Comparison of ENCODE assay signal across 16 cellular contexts in the genomic region with DNA sequence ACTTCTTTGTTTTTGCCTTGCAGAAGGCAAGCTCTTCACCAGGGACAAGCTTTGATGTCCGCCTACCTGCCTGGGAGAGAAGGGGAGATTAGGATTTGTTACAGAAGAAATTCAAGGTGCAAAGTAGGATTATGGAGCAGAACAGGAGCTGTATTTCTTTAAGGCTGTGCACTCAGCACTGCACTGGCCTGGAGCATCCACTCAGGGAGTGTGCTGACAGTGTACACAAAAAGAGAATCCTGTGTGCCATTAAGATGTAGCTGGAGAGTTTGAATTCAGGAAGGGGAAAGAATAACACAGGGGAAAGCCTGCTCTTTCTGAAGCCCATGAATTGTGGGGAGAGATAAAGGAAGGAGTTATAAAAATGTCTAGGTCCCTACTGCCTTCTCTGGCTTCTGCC.
DNase-seq lines count a peak whose midpoint lies in the region; ATAC-seq and TF ChIP-seq lines count a peak whose summit lies in the region.
"Had no signal": no experiment of that assay in that cellular context is flagged by ENCODE, and none has a peak within 500 bp of the region (broad histone marks: within the 10 kb centered on the region; RNA-seq: fewer than 3 reads in every experiment).

No MANE protein-coding gene starts in this region.

- H3K4me2 ChIP-seq in SK-N-SH = no peak overlapping the region
- no peak overlapping the region for H3K4me2 ChIP-seq in mammary epithelial cell (ENCODE audit: insufficient read depth, low read depth, low read length)
- H3K4me2 ChIP-seq: BLaER1 had no signal

- no peaks in the 10 kb centered on the region for H3K9me3 ChIP-seq in SK-N-SH
- H3K9me3 ChIP-seq in mucosa of descending colon = no peaks in the 10 kb centered on the region
- no peaks in the 10 kb centered on the region for H3K9me3 ChIP-seq in mammary epithelial cell (replicated peaks; ENCODE audit: insufficient read depth, low read length)
- H3K9me3 ChIP-seq in uterus = no peaks in the 10 kb centered on the region
- H3K9me3 ChIP-seq: BLaER1 had no signal

- no peaks in the 10 kb centered on the region for H3K9me2 ChIP-seq in SK-N-SH

- no peaks in the 10 kb centered on the region for H4K20me1 ChIP-seq in SK-N-SH (ENCODE audit: insufficient read depth)
- no peaks in the 10 kb centered on the region for H4K20me1 ChIP-seq in mammary epithelial cell (ENCODE audit: insufficient read depth, low read length)
- H4K20me1 ChIP-seq: BLaER1 had no signal

- CTCF ChIA-PET in SK-N-SH (lab: Yijun Ruan, JAX) = interaction anchor here (0.9 to 4.8 kb wide), 5 partner anchors 12 to 469 kb away, joined by 3 to 35 read pairs (median 3); no protein-coding TSS in a partner anchor
- CTCF ChIA-PET in mammary epithelial cell (lab: Charles Lee; ENCODE audit: low non-redundant PET) = no interaction called here

- WGBS in SK-N-SH (ENCODE audit: low lambda C conversion rate) = 7% methylated on average over 1 of the region's 1 CpG
- 50% methylated on average over 1 of the region's 1 CpG for WGBS in mammary epithelial cell (ENCODE audit: low coverage, missing lambda C conversion rate)

- no TSS peak for BruUV-seq in mammary epithelial cell (replicated peaks; lab: Mats Ljungman, UMichigan)

- POLR2A ChIA-PET in SK-N-SH (lab: Yijun Ruan, JAX) = no interaction called here

- DNase-seq in SK-N-SH (no peak), mucosa of descending colon (no peak), mammary epithelial cell (no peak), uterus (no peak)
- DNase-seq: Calu3; CD4-positive, alpha-beta T cell; COR-L47; DMS53; DMS79 treated with DMSO at 0.1 percent for 48 hours; GF-D8; H7; HCEC 1CT had no signal

- TF ChIP-seq CTCF in SK-N-SH (IDR thresholded peaks at IDR 0.05) (no peak), VCaP (conservative IDR thresholded peaks at IDR 0.05) (no peak), mucosa of descending colon (IDR thresholded peaks at IDR 0.05) (no peak), mammary epithelial cell (conservative IDR thresholded peaks at IDR 0.05 in 1 of 2, IDR thresholded peaks at IDR 0.05 in 1 of 2; ENCODE audit: extremely low read depth in 1 of 2, insufficient read depth in 1 of 2, low read depth in 1 of 2, low read length in 2 of 2) (no peak), uterus (IDR thresholded peaks at IDR 0.05) (no peak)

- TF ChIP-seq POLR2A in uterus (IDR thresholded peaks at IDR 0.05) = no peak

- no peaks in the 10 kb centered on the region for H3F3A ChIP-seq in SK-N-SH (replicated peaks; ENCODE audit: insufficient read depth)

- H3K4me1 ChIP-seq in SK-N-SH (ENCODE audit: control insufficient read depth in 1 of 2, insufficient read depth in 2 of 2, low read depth in 1 of 2, low read length in 1 of 2) (peaks cover 0 to 5% of the 10 kb centered on the region in 2 experiments; a peak in 1 of 4 replicates), mucosa of descending colon (ENCODE audit: low read depth) (peaks cover 3% of the 10 kb centered on the region), mammary epithelial cell (ENCODE audit: insufficient read depth, low read length) (no peaks in the 10 kb centered on the region), uterus (no peaks in the 10 kb centered on the region)
- H3K4me1 ChIP-seq: BLaER1 had no signal

- H3K9ac ChIP-seq in SK-N-SH (no peak overlapping the region), mammary epithelial cell (ENCODE audit: insufficient read depth, low read length) (no peak overlapping the region)
- H3K9ac ChIP-seq: BLaER1 had no signal

- H3K27me3 ChIP-seq in SK-N-SH (ENCODE audit: insufficient read depth) (peaks cover 38% of the 10 kb centered on the region), mammary epithelial cell (ENCODE audit: insufficient read depth, low read length) (no peaks in the 10 kb centered on the region), uterus (no peaks in the 10 kb centered on the region)

- intact Hi-C loops in mucosa of descending colon (cut with DNase I, micrococcal nuclease) = no loop called here
- intact Hi-C loops in mammary epithelial cell (cut with micrococcal nuclease) = no loop called here
- intact Hi-C loops in uterus (cut with DNase I; ENCODE audit: low total_unique reads) = no loop called here

- H3K79me2 ChIP-seq in SK-N-SH (ENCODE audit: insufficient read depth) = no peaks in the 10 kb centered on the region
- H3K79me2 ChIP-seq in mammary epithelial cell (ENCODE audit: insufficient read depth, low read length) = no peaks in the 10 kb centered on the region

- in situ Hi-C loops in mammary epithelial cell (cut with MboI; ENCODE audit: low sequenced_read_pairs in 2 of 2) = no loop called here

- no peak for TF ChIP-seq RAD21 in SK-N-SH (IDR thresholded peaks at IDR 0.05; ENCODE audit: low read length)

- dilution Hi-C loops in mammary epithelial cell (cut with HindIII; ENCODE audit: low sequenced_read_pairs) = loop anchor here (5.0 kb wide), 2 partner anchors 34 to 101 kb away; no protein-coding TSS in a partner anchor

- 0 out of 3 replicates have a peak, but pooled peaks have one; percentile 25 for ATAC-seq in SK-N-SH treated with all-trans-retinoic acid at 6 μM for 48 hours
- ATAC-seq in mucosa of descending colon = peak; percentile 56

- no peak for TF ChIP-seq EP300 in SK-N-SH (IDR thresholded peaks at IDR 0.05; ENCODE audit: borderline replicate concordance in 1 of 2, low read depth in 1 of 2, low read length in 1 of 2)

- no peak overlapping the region for H3K27ac ChIP-seq in SK-N-SH (ENCODE audit: low read depth in 2 of 2, low read length in 1 of 2)
- peak overlapping the region; percentile 2; the same call in 1 of the 2 replicates for H3K27ac ChIP-seq in VCaP
- H3K27ac ChIP-seq in mammary epithelial cell (ENCODE audit: insufficient read depth, low read depth, low read length) = no peak overlapping the region
- no peak overlapping the region for H3K27ac ChIP-seq in uterus
- H3K27ac ChIP-seq: BLaER1, C4-2B had no signal

- H2AFZ ChIP-seq in SK-N-SH (ENCODE audit: low read depth) (no peak overlapping the region), mammary epithelial cell (ENCODE audit: low read depth, low read length) (no peak overlapping the region)

- H3K4me3 ChIP-seq in SK-N-SH (ENCODE audit: low read depth in 2 of 2, low read length in 1 of 2) = no peak overlapping the region
- H3K4me3 ChIP-seq in mucosa of descending colon = no peak overlapping the region
- H3K4me3 ChIP-seq in mammary epithelial cell (replicated peaks in 1 of 3; ENCODE audit: insufficient read depth in 1 of 3, low read depth in 2 of 3, low read length in 3 of 3) = no peak overlapping the region
- H3K4me3 ChIP-seq in uterus = no peak overlapping the region
- H3K4me3 ChIP-seq: BLaER1 had no signal

- no peaks in the 10 kb centered on the region for H3K36me3 ChIP-seq in SK-N-SH (replicated peaks in 1 of 2; ENCODE audit: control insufficient read depth in 1 of 2, insufficient read depth in 2 of 2, low read length in 1 of 2)
- no peaks in the 10 kb centered on the region for H3K36me3 ChIP-seq in mucosa of descending colon (ENCODE audit: low read depth)
- H3K36me3 ChIP-seq in mammary epithelial cell (ENCODE audit: insufficient read depth, low read length) = no peaks in the 10 kb centered on the region
- H3K36me3 ChIP-seq in uterus = no peaks in the 10 kb centered on the region
- H3K36me3 ChIP-seq: BLaER1 had no signal

TF ChIP-seq in SK-N-SH treated with all-trans-retinoic acid at 6 μM for 48 hours, 23 proteins besides CTCF, POLR2A, EP300 and RAD21:
- TF ChIP-seq ZNF70 (CRISPR knock-in tag; IDR thresholded peaks at IDR 0.05) = no peak
- TF ChIP-seq SNAI2 (CRISPR knock-in tag; IDR thresholded peaks at IDR 0.05) = no peak
- no peak for TF ChIP-seq ZNF565 (CRISPR knock-in tag; conservative IDR thresholded peaks at IDR 0.05; ENCODE audit: low read depth)
- TF ChIP-seq TOX (CRISPR knock-in tag; IDR thresholded peaks at IDR 0.05; ENCODE audit: borderline replicate concordance) = no peak

TF ChIP-seq in SK-N-SH, 30 proteins besides CTCF, POLR2A, EP300 and RAD21:
- no peak for TF ChIP-seq NFIC (IDR thresholded peaks at IDR 0.05; ENCODE audit: borderline replicate concordance)
- no peak for TF ChIP-seq CHD2 (IDR thresholded peaks at IDR 0.05; ENCODE audit: low read length, partially characterized antibody)
- no peak for TF ChIP-seq NRF1 (IDR thresholded peaks at IDR 0.05; ENCODE audit: low read depth, low read length)
- TF ChIP-seq JUND (IDR thresholded peaks at IDR 0.05) = no peak
- TF ChIP-seq, protein P1, sequence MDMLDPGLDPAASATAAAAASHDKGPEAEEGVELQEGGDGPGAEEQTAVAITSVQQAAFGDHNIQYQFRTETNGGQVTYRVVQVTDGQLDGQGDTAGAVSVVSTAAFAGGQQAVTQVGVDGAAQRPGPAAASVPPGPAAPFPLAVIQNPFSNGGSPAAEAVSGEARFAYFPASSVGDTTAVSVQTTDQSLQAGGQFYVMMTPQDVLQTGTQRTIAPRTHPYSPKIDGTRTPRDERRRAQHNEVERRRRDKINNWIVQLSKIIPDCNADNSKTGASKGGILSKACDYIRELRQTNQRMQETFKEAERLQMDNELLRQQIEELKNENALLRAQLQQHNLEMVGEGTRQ (IDR thresholded peaks at IDR 0.05; ENCODE audit: borderline replicate concordance, low read depth, low read length) = no peak
- TF ChIP-seq GATA2 (CRISPR knock-in tag; IDR thresholded peaks at IDR 0.05) = no peak
